Comparison of ENCODE assay signal across 27 cellular contexts in genomic region chr13:35824825-35825224, GRCh38.
"Had no signal": no experiment of that assay in that cellular context is flagged by ENCODE, and none has a peak within 500 bp of the region (broad histone marks: within the 10 kb centered on the region; RNA-seq: fewer than 3 reads in every experiment).

No MANE protein-coding gene starts in this region.

- H2AFZ ChIP-seq: parathyroid adenoma had no signal

- H3K9me3 ChIP-seq: left lung, neutrophil, psoas muscle, stomach, thoracic aorta, tibial artery, uterus had no signal

- H3K36me3 ChIP-seq: left lung, neutrophil, stomach, thoracic aorta, tibial artery, uterus had no signal

- DNase-seq: hypothalamus; immature natural killer cell; kidney; left colon; left lung; mesendoderm; naive B cell; natural killer cell; nephron progenitor cell; psoas muscle; stimulated activated CD4-positive, alpha-beta T cell treated with anti-CD3 and anti-CD28 coated beads, Interleukin-12 subunit alpha, Interleukin-12 subunit beta, amount 100 ng/mL, for 4 hours; stimulated activated CD4-positive, alpha-beta T cell treated with anti-CD3 and anti-CD28 coated beads, Interleukin-15, amount 100 ng/mL, for 24 hours; stimulated activated CD4-positive, alpha-beta T cell treated with anti-CD3 and anti-CD28 coated beads, Interleukin-2, amount 100 ng/mL, for 24 hours; stimulated activated CD4-positive, alpha-beta T cell treated with anti-CD3 and anti-CD28 coated beads, Interleukin-4, amount 100 ng/mL, for 1 hour; stimulated activated naive B cell treated with anti-CD40 and anti-IgM and Interleukin-4, amounts not matched to agents 10 μg/mL and 1 μg/mL and 100 μg/mL, for 72 hours; stimulated activated naive CD8-positive, alpha-beta T cell treated with anti-CD3 and anti-CD28 coated beads, Interleukin-15, Interleukin-2, amounts not matched to agents 100 U/mL and 50 U/mL, for 24 hours; stomach; tibial artery; uterus had no signal

- H3K27me3 ChIP-seq: left lung, neutrophil, stomach, tibial artery, uterus had no signal

- H3K36me3 Mint-ChIP-seq: immature natural killer cell; naive B cell; natural killer cell; stimulated activated naive B cell treated with anti-CD40 and anti-IgM and Interleukin-4, amounts not matched to agents 10 μg/mL and 1 μg/mL and 100 μg/mL, for 72 hours had no signal

- H3K9ac ChIP-seq: parathyroid adenoma had no signal

- H3K9me3 Mint-ChIP-seq: mesothelial cell of epicardium, nephron progenitor cell, type B pancreatic cell had no signal

- H3K27me3 Mint-ChIP-seq: naive B cell; stimulated activated naive B cell treated with anti-CD40 and anti-IgM and Interleukin-4, amounts not matched to agents 10 μg/mL and 1 μg/mL and 100 μg/mL, for 72 hours had no signal

- ATAC-seq: left colon; left lung; natural killer cell; psoas muscle; sciatic nerve; stimulated activated naive B cell treated with anti-CD40 and anti-IgM and Interleukin-4, amounts not matched to agents 10 μg/mL and 1 μg/mL and 100 μg/mL, for 72 hours; stimulated activated naive CD8-positive, alpha-beta T cell treated with anti-CD3 and anti-CD28 coated beads, Interleukin-15, Interleukin-2, amounts not matched to agents 100 U/mL and 50 U/mL, for 24 hours had no signal

- H3K27ac Mint-ChIP-seq: immature natural killer cell; mesothelial cell of epicardium; natural killer cell; nephron progenitor cell; stimulated activated naive B cell treated with anti-CD40 and anti-IgM and Interleukin-4, amounts not matched to agents 10 μg/mL and 1 μg/mL and 100 μg/mL, for 72 hours; type B pancreatic cell had no signal

- H3K27ac ChIP-seq: left lung, neutrophil, parathyroid adenoma, psoas muscle, skin epidermis, stomach, thoracic aorta, tibial artery, uterus had no signal

- H3K4me1 Mint-ChIP-seq: immature natural killer cell; mesothelial cell of epicardium; naive B cell; natural killer cell; nephron progenitor cell; stimulated activated naive B cell treated with anti-CD40 and anti-IgM and Interleukin-4, amounts not matched to agents 10 μg/mL and 1 μg/mL and 100 μg/mL, for 72 hours had no signal

- H3K4me3 Mint-ChIP-seq: immature natural killer cell; mesothelial cell of epicardium; naive B cell; natural killer cell; nephron progenitor cell; stimulated activated naive B cell treated with anti-CD40 and anti-IgM and Interleukin-4, amounts not matched to agents 10 μg/mL and 1 μg/mL and 100 μg/mL, for 72 hours; type B pancreatic cell had no signal

- H3K4me1 ChIP-seq: left lung, parathyroid adenoma, psoas muscle, stomach, uterus had no signal

- H3K4me3 ChIP-seq: left lung, lung, psoas muscle, skin epidermis, stomach, thoracic aorta, tibial artery, uterus had no signal
